23 cellular contexts compared by ENCODE assay signal in the genomic region with DNA sequence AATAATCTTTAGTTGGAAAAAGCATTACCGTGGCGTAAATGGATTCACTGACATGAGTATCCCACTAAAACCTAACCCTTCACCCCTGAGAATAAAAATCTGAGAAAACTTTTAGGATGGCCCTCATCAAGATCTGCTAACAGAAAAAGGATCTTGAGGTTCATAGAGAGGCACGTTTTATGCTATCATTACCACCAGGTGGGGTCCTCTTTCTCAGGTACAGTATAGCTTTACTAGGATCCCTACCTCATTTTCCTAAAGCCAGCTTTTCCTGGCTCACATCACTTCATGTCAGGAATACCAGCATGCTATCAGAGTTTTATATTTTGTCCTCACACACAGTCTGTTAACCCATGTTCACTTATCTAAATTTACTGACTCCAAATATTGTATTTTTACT.
DNase-seq lines count a peak whose midpoint lies in the region; ATAC-seq, FAIRE-seq and TF ChIP-seq lines count a peak whose summit lies in the region.
"Had no signal": no experiment of that assay in that cellular context is flagged by ENCODE, and none has a peak within 500 bp of the region (broad histone marks: within the 10 kb centered on the region; RNA-seq: fewer than 3 reads in every experiment).

No MANE protein-coding gene starts in this region.

- no peaks in the 10 kb centered on the region for H3K36me3 Mint-ChIP-seq in Caco-2 (ENCODE audit: insufficient read depth, unreplicated experiment)
- H3K36me3 Mint-ChIP-seq in T-helper 17 cell (ENCODE audit: low read depth) = no peaks in the 10 kb centered on the region
- H3K36me3 Mint-ChIP-seq: CD4-positive, CD25-positive, alpha-beta regulatory T cell had no signal

- H3K9me3 ChIP-seq in Caco-2 = peaks cover 15% of the 10 kb centered on the region
- peaks cover 4 to 9% of the 10 kb centered on the region in 2 experiments; a peak in 2 of 4 replicates for H3K9me3 ChIP-seq in H1 (ENCODE audit: insufficient read depth in 2 of 2, low read depth in 1 of 2, low read length in 1 of 2)
- H3K9me3 ChIP-seq in T-helper 17 cell (ENCODE audit: control insufficient read depth, low read length, poor library complexity, severe bottlenecking) = peaks cover 12% of the 10 kb centered on the region
- H3K9me3 ChIP-seq: A549, BE2C, SJCRH30 had no signal

- no peaks in the 10 kb centered on the region for H4K20me1 ChIP-seq in H1 (replicated peaks in 1 of 2; ENCODE audit: control insufficient read depth in 1 of 2, insufficient read depth in 2 of 2, low read length in 2 of 2)

- H3K4me1 Mint-ChIP-seq in Caco-2 (ENCODE audit: low read depth, unreplicated experiment) (no peaks in the 10 kb centered on the region), T-helper 17 cell (no peaks in the 10 kb centered on the region)
- H3K4me1 Mint-ChIP-seq: CD4-positive, CD25-positive, alpha-beta regulatory T cell had no signal

- H2BK20ac ChIP-seq in H1 (ENCODE audit: low read length) = no peak overlapping the region

- H3K23ac ChIP-seq in H1 (ENCODE audit: insufficient read length) (no peak overlapping the region), mesendoderm (ENCODE audit: low read length) (no peak overlapping the region)

- H3K27ac ChIP-seq in H1 (ENCODE audit: low read depth, low read length) (no peak overlapping the region), mesendoderm (ENCODE audit: low read depth, low read length) (no peak overlapping the region)
- H3K27ac ChIP-seq: A549, SJCRH30 had no signal

- H2AK5ac ChIP-seq in H1 (ENCODE audit: low read depth, low read length) (no peak overlapping the region), mesendoderm (ENCODE audit: low read length) (no peak overlapping the region)

- H3K4me2 ChIP-seq in H1 (ENCODE audit: insufficient read depth in 1 of 2, low read depth in 2 of 2, low read length in 2 of 2) (no peak overlapping the region), mesendoderm (ENCODE audit: low read length) (no peak overlapping the region)
- H3K4me2 ChIP-seq: A549 had no signal

- no peak overlapping the region for H3K18ac ChIP-seq in H1 (ENCODE audit: extremely low read depth, low read length)
- H3K18ac ChIP-seq in mesendoderm (ENCODE audit: low read length) = no peak overlapping the region

- no peak overlapping the region for H3K4me3 Mint-ChIP-seq in Caco-2 (ENCODE audit: unreplicated experiment)
- no peak overlapping the region for H3K4me3 Mint-ChIP-seq in T-helper 17 cell
- H3K4me3 Mint-ChIP-seq: CD4-positive, CD25-positive, alpha-beta regulatory T cell had no signal

- 65% methylated on average over 3 of the region's 3 CpGs; no CpG with 5 or more reads in 1 of the 2 experiments for WGBS in H1 (ENCODE audit: extremely low coverage in 1 of 2, insufficient coverage in 1 of 2, insufficient read length in 1 of 2, insufficient replicate concordance in 2 of 2, low coverage in 1 of 2, low lambda C conversion rate in 2 of 2, missing lambda C conversion rate in 1 of 2), 2 experiments
- WGBS in mesendoderm (ENCODE audit: extremely low coverage, insufficient coverage, low lambda C conversion rate) = no CpG with 5 or more reads among the region's 3 CpGs

- H3K56ac ChIP-seq in H1 (replicated peaks; ENCODE audit: insufficient read length, low read depth, low read length) = no peak overlapping the region
- H3K56ac ChIP-seq in mesendoderm (ENCODE audit: low read length) = no peak overlapping the region

- TF ChIP-seq EP300 in H1 (IDR thresholded peaks at IDR 0.05; ENCODE audit: borderline replicate concordance in 1 of 2, low read depth in 2 of 2, low read length in 2 of 2) = no peak

- no peak for DNase-seq in Caco-2
- DNase-seq in H1 (ENCODE audit: low read depth in 1 of 2, low spot score in 2 of 2) = no peak
- DNase-seq in mesendoderm = peak; percentile 60
- no peak for DNase-seq in UCSD-AML1 (lab: John Stamatoyannopoulos, UW; ENCODE audit: unreplicated experiment)
- no peak for DNase-seq in posterior vena cava (ENCODE audit: low spot score)
- DNase-seq in T-helper 17 cell = no peak
- DNase-seq: BE2C; CD4-positive, CD25-positive, alpha-beta regulatory T cell; DMS79 treated with DMSO at 0.1 percent for 48 hours; GOT3; Kasumi-1; NCI-H1092; NCI-H1436; NCI-H187 treated with DMSO at 0.1 percent for 48 hours; NCI-H2107; NCI-H2227 treated with DMSO at 0.1 percent for 48 hours; NCI-H510A; NK-92 treated with Interleukin-12 subunit alpha and Interleukin-12 subunit beta, amount 100 ng/mL, for 24 hours; SJCRH30 had no signal

- H3K27me3 Mint-ChIP-seq in Caco-2 (ENCODE audit: insufficient read depth, unreplicated experiment) (no peaks in the 10 kb centered on the region), T-helper 17 cell (no peaks in the 10 kb centered on the region)
- H3K27me3 Mint-ChIP-seq: CD4-positive, CD25-positive, alpha-beta regulatory T cell had no signal

- no peak overlapping the region for H4K91ac ChIP-seq in H1 (replicated peaks; ENCODE audit: insufficient read length, low read length)

- POLR2A ChIA-PET in Caco-2 (lab: Charles Lee) (no interaction called here), H1 (lab: Charles Lee; ENCODE audit: partially characterized antibody) (no interaction called here)

- no peak overlapping the region for H2AFZ ChIP-seq in H1 (ENCODE audit: low read length)

- no peaks in the 10 kb centered on the region for H3K79me2 ChIP-seq in H1 (ENCODE audit: control insufficient read depth in 1 of 2, insufficient read depth in 2 of 2, low read length in 2 of 2)
- H3K79me2 ChIP-seq in mesendoderm (ENCODE audit: control insufficient read depth, insufficient read depth, low read length) = no peaks in the 10 kb centered on the region

- H3K9me3 Mint-ChIP-seq in Caco-2 (ENCODE audit: unreplicated experiment) = peaks cover 32% of the 10 kb centered on the region

- H2BK5ac ChIP-seq in H1 (ENCODE audit: low read depth, low read length) (no peak overlapping the region), mesendoderm (ENCODE audit: low read length) (no peak overlapping the region)

- H2BK120ac ChIP-seq in H1 (replicated peaks; ENCODE audit: low read depth, low read length) = no peak overlapping the region
- H2BK120ac ChIP-seq in mesendoderm (ENCODE audit: low read depth, low read length) = no peak overlapping the region

- H3K9ac ChIP-seq in H1 (replicated peaks in 1 of 4; ENCODE audit: extremely low read depth in 1 of 4, low read depth in 3 of 4, low read length in 3 of 4) (no peak overlapping the region), mesendoderm (ENCODE audit: low read length) (no peak overlapping the region)

- TF ChIP-seq RAD21 in H1 (IDR thresholded peaks at IDR 0.05 in 1 of 2, conservative IDR thresholded peaks at IDR 0.05 in 1 of 2; ENCODE audit: low read depth in 2 of 2, low read length in 2 of 2) = peak; percentile 60 to 67

- ATAC-seq in T-helper 17 cell = no peak
- ATAC-seq: A549, GM12878 had no signal

- H3K27me3 ChIP-seq in Caco-2 (replicated peaks; ENCODE audit: control insufficient read depth, insufficient read depth, low read length) (no peaks in the 10 kb centered on the region), H1 (replicated peaks in 1 of 4; ENCODE audit: control insufficient read depth in 3 of 4, extremely low read depth in 1 of 4, insufficient read depth in 3 of 4, low read length in 3 of 4) (no peaks in the 10 kb centered on the region), mesendoderm (ENCODE audit: insufficient read depth, low read length, poor library complexity) (no peaks in the 10 kb centered on the region)
- H3K27me3 ChIP-seq: BE2C, SJCRH30 had no signal

- CTCF ChIA-PET in Caco-2 (lab: Charles Lee) = interaction anchor here (0.6 kb wide), 1 partner anchor 98 kb away, joined by 5 read pairs; no protein-coding TSS in a partner anchor
- CTCF ChIA-PET in H1 (lab: Charles Lee; ENCODE audit: partially characterized antibody) = interaction anchor here (1.4 kb wide), 1 partner anchor 37 kb away, joined by 3 read pairs; no protein-coding TSS in a partner anchor

- H4K5ac ChIP-seq in H1 (ENCODE audit: insufficient read length, low read depth, low read length) (no peak overlapping the region), mesendoderm (ENCODE audit: low read length) (no peak overlapping the region)

- FAIRE-seq in H1 (lab: Jason Lieb, UNC) = peak; percentile 52
- FAIRE-seq: A549, GM12878, RCC 7860 had no signal

- no peak overlapping the region for H2BK12ac ChIP-seq in H1 (ENCODE audit: low read depth, low read length)

- no peak overlapping the region for H4K8ac ChIP-seq in H1 (ENCODE audit: extremely low read depth, insufficient read depth, low read length)
- no peak overlapping the region for H4K8ac ChIP-seq in mesendoderm (ENCODE audit: low read depth, low read length)

- H3K79me1 ChIP-seq in H1 (ENCODE audit: low read depth, low read length) (no peaks in the 10 kb centered on the region), mesendoderm (ENCODE audit: low read length) (no peaks in the 10 kb centered on the region)

- H3K23me2 ChIP-seq in H1 (ENCODE audit: low read depth, low read length) = no peaks in the 10 kb centered on the region

- no peaks in the 10 kb centered on the region; the same call in 1 of the 2 replicates for H3K4me1 ChIP-seq in Caco-2
- no peaks in the 10 kb centered on the region for H3K4me1 ChIP-seq in H1 (replicated peaks in 1 of 4; ENCODE audit: control insufficient read depth in 3 of 4, insufficient read depth in 4 of 4, low read length in 3 of 4)
- no peaks in the 10 kb centered on the region for H3K4me1 ChIP-seq in mesendoderm (ENCODE audit: control insufficient read depth, low read depth, low read length)
- H3K4me1 ChIP-seq: A549, BE2C, SJCRH30 had no signal

- TF ChIP-seq CTCF in Caco-2 (IDR thresholded peaks at IDR 0.05; ENCODE audit: insufficient read depth in 1 of 2, low read depth in 1 of 2, low read length in 1 of 2, severe bottlenecking in 1 of 2, unreplicated experiment in 1 of 2) = peak; percentile 11 to 17
- peak; percentile 15; the same call in 1 of the 2 replicates for TF ChIP-seq CTCF in LNCAP (IDR thresholded peaks at IDR 0.05)
- peak in 2 of 3 experiments; percentile 33 to 53; a peak in 3 of 4 replicates for TF ChIP-seq CTCF in H1 (IDR thresholded peaks at IDR 0.05; ENCODE audit: control extremely low read depth in 1 of 3, insufficient read depth in 1 of 3, low read depth in 1 of 3, low read length in 3 of 3)

- TF ChIP-seq POLR2A in H1 (IDR thresholded peaks at IDR 0.05; ENCODE audit: control extremely low read depth in 1 of 2, low read depth in 2 of 2, low read length in 2 of 2) = no peak

- H3K14ac ChIP-seq in H1 (ENCODE audit: insufficient read length) = no peak overlapping the region

- BruUV-seq in Caco-2 (replicated peaks; lab: Mats Ljungman, UMichigan) = no TSS peak

- H3K36me3 ChIP-seq in Caco-2 (ENCODE audit: control insufficient read depth, insufficient read depth, low read length) = no peaks in the 10 kb centered on the region
- H3K36me3 ChIP-seq in H1 (ENCODE audit: control insufficient read depth in 2 of 4, insufficient read depth in 4 of 4, low read length in 3 of 4) = no peaks in the 10 kb centered on the region
- H3K36me3 ChIP-seq in mesendoderm (ENCODE audit: control insufficient read depth, insufficient read depth, low read length) = no peaks in the 10 kb centered on the region
- H3K36me3 ChIP-seq: BE2C, SJCRH30 had no signal

- H3K27ac Mint-ChIP-seq in Caco-2 (ENCODE audit: unreplicated experiment) (no peak overlapping the region), T-helper 17 cell (no peak overlapping the region)
- H3K27ac Mint-ChIP-seq: CD4-positive, CD25-positive, alpha-beta regulatory T cell had no signal

- no peak overlapping the region for H2BK15ac ChIP-seq in H1 (ENCODE audit: low read length)
- H2BK15ac ChIP-seq in mesendoderm (replicated peaks; ENCODE audit: low read depth) = no peak overlapping the region

- intact Hi-C loops in Caco-2 (cut with micrococcal nuclease; ENCODE audit: unreplicated experiment) (no loop called here), posterior vena cava (cut with DNase I) (no loop called here)

- H3K4me3 ChIP-seq in Caco-2 (ENCODE audit: low read depth, low read length) (no peak overlapping the region), H1 (ENCODE audit: extremely low read depth in 1 of 4, insufficient read depth in 2 of 4, low read depth in 3 of 4, low read length in 4 of 4) (no peak overlapping the region), mesendoderm (ENCODE audit: low read length) (no peak overlapping the region)
- H3K4me3 ChIP-seq: A549, GM12878, SJCRH30 had no signal

- no peak overlapping the region for H3K4ac ChIP-seq in H1 (replicated peaks; ENCODE audit: insufficient read length, low read depth, low read length)
- no peak overlapping the region for H3K4ac ChIP-seq in mesendoderm (ENCODE audit: low read depth, low read length)
